25 cellular contexts compared by ENCODE assay signal in the genomic region with DNA sequence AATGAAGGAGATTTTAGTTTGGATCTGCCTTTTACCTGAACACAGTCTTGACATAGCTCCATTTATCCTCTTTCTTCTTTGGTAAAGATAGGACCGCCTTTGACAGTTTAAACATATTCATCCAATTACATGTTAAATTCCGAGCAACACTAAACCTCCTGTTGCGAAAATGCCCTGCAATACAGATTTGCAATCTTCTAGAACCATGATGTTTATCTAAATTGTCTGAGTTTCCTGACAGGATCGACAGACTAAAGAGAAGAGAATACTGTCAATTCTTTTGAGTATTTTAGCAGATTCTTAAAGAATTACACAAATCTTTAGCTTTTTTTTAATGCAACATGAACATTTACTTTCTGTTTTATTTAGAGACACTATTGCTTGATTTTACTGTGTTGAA.
"Had no signal": no experiment of that assay in that cellular context is flagged by ENCODE, and none has a peak within 500 bp of the region (broad histone marks: within the 10 kb centered on the region; RNA-seq: fewer than 3 reads in every experiment).

No MANE protein-coding gene starts in this region.

- DNase-seq: hippocampal formation; kidney; left colon; left lung; lower lobe of right lung; mammary epithelial cell; mesenchymal stem cell; naive B cell; natural killer cell; nephron progenitor cell; nucleus accumbens; pancreas; right lobe of liver; stimulated activated CD4-positive, alpha-beta T cell treated with anti-CD3 and anti-CD28 coated beads, Interleukin-1b, Interleukin-23, amount 100 ng/mL, for 48 hours; stimulated activated CD4-positive, alpha-beta T cell treated with anti-CD3 and anti-CD28 coated beads, Interleukin-2, amount 100 ng/mL, for 48 hours; stimulated activated CD4-positive, alpha-beta T cell treated with anti-CD3 and anti-CD28 coated beads, Interleukin-4, amount 100 ng/mL, for 4 hours; stimulated activated CD8-positive, alpha-beta memory T cell treated with anti-CD3 and anti-CD28 coated beads, Interleukin-4, amount 100 ng/mL, for 48 hours; stimulated activated naive CD4-positive, alpha-beta T cell treated with Interleukin-2 at 50 U/mL for 16 hours; stimulated activated naive CD8-positive, alpha-beta T cell treated with anti-CD3 and anti-CD28 coated beads, Interleukin-15, amount 100 ng/mL, for 72 hours; substantia nigra; uterus had no signal

- H3K9me3 ChIP-seq: left lung, lower lobe of right lung, pancreas, right atrium auricular region, right lobe of liver, tibial nerve, uterus had no signal

- ATAC-seq: left colon; left lung; lower lobe of right lung; natural killer cell; pancreas; right lobe of liver; stimulated activated memory B cell treated with anti-CD40 and anti-IgM and Interleukin-4, amounts not matched to agents 10 μg/mL and 1 μg/mL and 100 μg/mL, for 72 hours; stimulated activated naive CD8-positive, alpha-beta T cell treated with anti-CD3 and anti-CD28 coated beads, Interleukin-15, amount 100 ng/mL, for 72 hours had no signal

- H3K4me1 ChIP-seq: left lung, lower lobe of right lung, pancreas, right atrium auricular region, right lobe of liver, tibial nerve, uterus had no signal

- H3K36me3 ChIP-seq: left lung, lower lobe of right lung, pancreas, right atrium auricular region, right lobe of liver, tibial nerve, uterus had no signal

- H3K27ac ChIP-seq: left lung, lower lobe of right lung, pancreas, right atrium auricular region, right lobe of liver, tibial nerve, uterus had no signal

- H3K4me3 ChIP-seq: left lung, lower lobe of right lung, pancreas, right atrium auricular region, right lobe of liver, smooth muscle cell, tibial nerve, uterus had no signal

- H3K4me2 ChIP-seq: smooth muscle cell had no signal

- H3K27me3 ChIP-seq: left lung, pancreas, right atrium auricular region, right lobe of liver, tibial nerve, uterus had no signal
